Comparison of ENCODE assay signal across 1 cellular context in the genomic region with DNA sequence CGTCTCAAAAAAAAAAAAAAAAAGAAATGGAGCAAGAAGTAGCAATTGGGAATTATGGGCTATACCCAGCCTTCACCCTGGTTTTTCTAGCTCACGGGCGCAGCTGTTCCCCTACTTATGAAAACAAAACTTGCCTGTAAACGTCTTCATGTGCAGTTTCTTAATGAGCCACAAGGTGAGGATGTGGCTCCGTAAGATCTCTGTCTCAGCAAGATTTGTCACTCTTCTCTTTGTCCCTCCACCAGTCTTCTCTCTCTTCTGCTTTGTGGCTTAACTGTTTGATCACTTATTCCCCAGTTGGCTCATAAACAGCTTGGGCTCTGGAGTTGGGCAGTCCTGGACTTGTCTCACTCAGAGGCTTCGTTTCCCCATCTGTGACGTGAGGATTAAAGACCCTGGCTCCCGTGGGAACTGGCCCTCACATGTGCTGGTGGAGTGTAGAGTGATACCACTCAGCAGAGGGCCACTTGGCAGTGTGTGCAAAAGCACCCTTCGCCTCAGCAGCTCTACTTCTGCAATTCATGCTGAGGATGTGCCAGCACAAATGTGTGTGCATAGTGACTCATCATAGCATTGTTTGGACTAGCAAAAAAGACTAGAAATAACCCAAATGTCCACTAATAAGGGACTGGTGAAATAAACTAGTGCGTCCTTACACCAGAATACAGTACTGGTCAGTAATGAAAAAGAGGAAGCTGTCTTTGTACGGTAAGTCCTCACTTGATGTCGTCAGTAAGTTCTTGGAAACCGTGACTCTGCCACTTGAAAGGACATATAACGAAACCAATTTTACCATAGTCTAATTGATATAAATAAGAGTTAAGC.
TF ChIP-seq lines count a peak whose summit lies in the region.

No MANE protein-coding gene starts in this region.

TF ChIP-seq in HCT116, 20 proteins besides CTCF, POLR2A, EP300 and RAD21 (continued from another document):
- TF ChIP-seq, protein P1, sequence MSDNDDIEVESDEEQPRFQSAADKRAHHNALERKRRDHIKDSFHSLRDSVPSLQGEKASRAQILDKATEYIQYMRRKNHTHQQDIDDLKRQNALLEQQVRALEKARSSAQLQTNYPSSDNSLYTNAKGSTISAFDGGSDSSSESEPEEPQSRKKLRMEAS (IDR thresholded peaks at IDR 0.05), result no peak
